ENCODE assay signal across 12 cellular contexts in the genomic region with DNA sequence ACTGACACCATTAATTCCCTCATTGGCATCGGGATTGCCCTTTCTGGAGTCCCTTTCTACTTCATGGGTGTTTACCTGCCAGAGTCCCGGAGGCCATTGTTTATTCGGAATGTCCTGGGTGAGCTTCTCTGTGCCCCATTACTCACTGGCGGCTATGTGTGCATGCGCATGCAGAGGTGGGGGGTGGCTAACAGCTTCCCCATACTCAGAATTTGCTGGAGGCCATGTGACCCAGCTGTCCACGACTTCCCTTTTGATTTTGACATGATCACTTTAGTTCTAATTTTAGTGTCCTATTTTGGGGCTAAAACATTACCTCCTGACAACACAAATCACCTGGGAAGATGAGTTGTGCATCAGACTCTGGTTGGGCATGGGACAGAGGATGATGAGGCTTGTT. TPM values are rescaled to one million over a fixed set of nuclear protein-coding genes. Genes with fewer than 3 reads are reported as not detected.
DNase-seq lines count a peak whose midpoint lies in the region; ATAC-seq and TF ChIP-seq lines count a peak whose summit lies in the region.
"Had no signal": no experiment of that assay in that cellular context is flagged by ENCODE, and none has a peak within 500 bp of the region (broad histone marks: within the 10 kb centered on the region; RNA-seq: fewer than 3 reads in every experiment).

No MANE protein-coding gene starts in this region.

- 67 to 78% (median 73%) methylated on average over 6 of the region's 6 CpGs for WGBS in heart left ventricle, 4 donors

- H3K4me1 ChIP-seq in heart left ventricle (peaks cover 0 to 62% (median 28%) of the 10 kb centered on the region in 12 donors), subcutaneous abdominal adipose tissue (ENCODE audit: control insufficient read depth in 5 of 5, insufficient read depth in 5 of 5, low read length in 5 of 5) (peaks cover 2 to 52% (median 43%) of the 10 kb centered on the region in 5 donors)
- H3K4me1 ChIP-seq: breast epithelium had no signal

- H3K27ac ChIP-seq in heart left ventricle (peak overlapping the region in 11 of 12 donors; percentile 18 to 91 (median 65)), subcutaneous abdominal adipose tissue (ENCODE audit: low read depth, low read length) (peak overlapping the region; percentile 94)

- POLR2A ChIA-PET in T-cell (lab: Charles Lee), result interaction anchor here in 1 of 2 donors (0.6 to 1.0 kb wide), 2 partner anchors 10 to 495 kb away, joined by 3 read pairs; no protein-coding TSS in a partner anchor

- TF ChIP-seq CTCF in heart left ventricle (IDR thresholded peaks at IDR 0.05), result no peak

- no peaks in the 10 kb centered on the region for H3K9me3 Mint-ChIP-seq in T-cell
- H3K9me3 Mint-ChIP-seq: type B pancreatic cell had no signal

- TF ChIP-seq POLR2A in heart left ventricle (IDR thresholded peaks at IDR 0.05), result no peak

- H3K36me3 ChIP-seq in heart left ventricle, result peaks cover 0 to 100% (median 99%) of the 10 kb centered on the region in 9 donors
- H3K36me3 ChIP-seq in subcutaneous abdominal adipose tissue (ENCODE audit: control insufficient read depth in 5 of 5, insufficient read depth in 5 of 5, low read length in 5 of 5), result peaks cover 30 to 97% (median 85%) of the 10 kb centered on the region in 5 donors

- H3K4me3 Mint-ChIP-seq in T-cell, result no peak overlapping the region
- H3K4me3 Mint-ChIP-seq: type B pancreatic cell had no signal

- H3K9me3 ChIP-seq in heart left ventricle (no peaks in the 10 kb centered on the region), subcutaneous abdominal adipose tissue (ENCODE audit: control insufficient read depth in 5 of 5, low read length in 5 of 5) (no peaks in the 10 kb centered on the region)
- H3K9me3 ChIP-seq: breast epithelium had no signal

- CTCF ChIA-PET in T-cell (lab: Charles Lee), result interaction anchor here (0.6 to 0.7 kb wide), 2 partner anchors 14 to 36 kb away, joined by 3 read pairs; partner anchors contain the start of genes PRMT7 (in 1 of the 2) and SLC7A6OS (in 1 of the 2)

- H3K27me3 ChIP-seq in heart left ventricle (no peaks in the 10 kb centered on the region), subcutaneous abdominal adipose tissue (ENCODE audit: control insufficient read depth in 5 of 5, insufficient read depth in 4 of 5, low read length in 5 of 5) (no peaks in the 10 kb centered on the region)
- H3K27me3 ChIP-seq: breast epithelium had no signal

- DNase-seq in heart left ventricle (no peak), Right ventricle myocardium inferior (ENCODE audit: missing footprints) (no peak), T-cell (no peak), left lobe of liver (ENCODE audit: low spot score) (no peak), HCEC 1CT (no peak)
- DNase-seq in stimulated activated CD4-positive, alpha-beta T cell treated with anti-CD3 and anti-CD28 coated beads, Interleukin-12 subunit alpha, Interleukin-12 subunit beta, amount 100 ng/mL, for 4 hours, result no peak
- DNase-seq: activated effector memory CD4-positive, alpha-beta T cell treated with Interleukin-2 at 50 U/mL for 16 hours; stimulated activated CD4-positive, alpha-beta T cell treated with anti-CD3 and anti-CD28 coated beads, Interleukin-2, amount 100 ng/mL, for 24 hours had no signal

- H3K27ac Mint-ChIP-seq in T-cell, result peak overlapping the region; percentile 48 to 75
- H3K27ac Mint-ChIP-seq: type B pancreatic cell had no signal

- H3K27me3 Mint-ChIP-seq in T-cell, result no peaks in the 10 kb centered on the region
- H3K27me3 Mint-ChIP-seq: type B pancreatic cell had no signal

- H3K4me3 ChIP-seq in heart left ventricle (no peak overlapping the region), subcutaneous abdominal adipose tissue (ENCODE audit: low read depth in 1 of 5, low read length in 5 of 5) (no peak overlapping the region)
- H3K4me3 ChIP-seq: breast epithelium had no signal

- peaks cover 68% of the 10 kb centered on the region for H3K36me3 Mint-ChIP-seq in T-cell

- H3K4me1 Mint-ChIP-seq in T-cell, result peaks cover 40 to 68% (median 48%) of the 10 kb centered on the region in 3 donors

- ATAC-seq in heart left ventricle (no peak), Right ventricle myocardium inferior (no peak), T-cell (replicated peaks in 1 of 4) (no peak), left lobe of liver (peak; percentile 21), HG03280 (IDR thresholded peaks at IDR 0.05; ENCODE audit: unreplicated experiment) (no peak)

- no peak overlapping the region for H3K9ac ChIP-seq in subcutaneous abdominal adipose tissue (ENCODE audit: low read length in 5 of 5)

- intact Hi-C loops in heart left ventricle (cut with DNase I) (loop anchor here in 3 of 10 donors (5.0 kb wide), 1 partner anchor 34 kb away; the partner anchor contains the start of gene SLC7A6 (in 3 of the 3)), Right ventricle myocardium inferior (cut with DNase I) (loop anchor here (5.0 kb wide), 1 partner anchor 34 kb away; the partner anchor contains the start of gene SLC7A6)

RNA-seq across cellular contexts. Expression of gene SLC7A6OS, which starts 14.1 kb away (rescaled TPM):
- total RNA-seq in heart left ventricle (10 to 100 TPM in 6 of 9 donors, 1 to 10 TPM in 3; 8.1 to 16.2 (median 11.2) TPM), Right ventricle myocardium inferior (12.4 TPM), T-cell (10 to 100 TPM; 42.5 to 50.3 (median 43.9) TPM), left lobe of liver (5.8 TPM)
- polyA plus RNA-seq in heart left ventricle, result 1 to 10 TPM; 9.6 to 9.9 TPM

RNA-seq across cellular contexts. Expression of gene PRMT7, which starts 14.1 kb away (rescaled TPM):
- total RNA-seq in heart left ventricle, result 10 to 100 TPM; 21.9 to 34.0 (median 30.7) TPM
- polyA plus RNA-seq in heart left ventricle, result 10 to 100 TPM; 21.0 to 37.4 TPM
- total RNA-seq in Right ventricle myocardium inferior, result 28.9 TPM
- total RNA-seq in T-cell, result 10 to 100 TPM; 80.1 to 92.4 (median 87.2) TPM
- 27.7 TPM for total RNA-seq in left lobe of liver

RNA-seq across cellular contexts. Expression of gene SLC7A6, which starts 32.4 kb away (rescaled TPM):
- 10 to 100 TPM; 32.7 to 76.0 (median 45.1) TPM for total RNA-seq in heart left ventricle
- 10 to 100 TPM; 45.6 to 50.5 TPM for polyA plus RNA-seq in heart left ventricle
- total RNA-seq in Right ventricle myocardium inferior, result 33.7 TPM
- total RNA-seq in T-cell, result 100 to 1,000 TPM; 146 to 216 (median 185) TPM
- 1.6 TPM for total RNA-seq in left lobe of liver

RNA-seq across cellular contexts. Expression of gene PLA2G15, which starts 51.5 kb away (rescaled TPM):
- total RNA-seq in heart left ventricle, result 10 to 100 TPM; 27.3 to 68.0 (median 45.4) TPM
- 10 to 100 TPM; 25.8 to 66.6 TPM for polyA plus RNA-seq in heart left ventricle
- 43.8 TPM for total RNA-seq in Right ventricle myocardium inferior
- 10 to 100 TPM in 4 of 5 donors, 1 to 10 TPM in 1; 8.7 to 16.4 (median 10.9) TPM for total RNA-seq in T-cell
- 12.5 TPM for total RNA-seq in left lobe of liver

Comparison
In these comparisons a context has a peak if more than half of its experiments do, and no peak if none do; other contexts are left out.
1. RNA of gene SLC7A6, which starts 32.4 kb away (total RNA-seq): 146 to 216 TPM in T-cell, 32.7 to 76.0 TPM in heart left ventricle and 33.7 TPM in Right ventricle myocardium inferior (single experiment); 1.6 TPM in left lobe of liver (single experiment); every median in the first group is over 10 times any median in the second.